9 cellular contexts compared by ENCODE assay signal in the genomic region with DNA sequence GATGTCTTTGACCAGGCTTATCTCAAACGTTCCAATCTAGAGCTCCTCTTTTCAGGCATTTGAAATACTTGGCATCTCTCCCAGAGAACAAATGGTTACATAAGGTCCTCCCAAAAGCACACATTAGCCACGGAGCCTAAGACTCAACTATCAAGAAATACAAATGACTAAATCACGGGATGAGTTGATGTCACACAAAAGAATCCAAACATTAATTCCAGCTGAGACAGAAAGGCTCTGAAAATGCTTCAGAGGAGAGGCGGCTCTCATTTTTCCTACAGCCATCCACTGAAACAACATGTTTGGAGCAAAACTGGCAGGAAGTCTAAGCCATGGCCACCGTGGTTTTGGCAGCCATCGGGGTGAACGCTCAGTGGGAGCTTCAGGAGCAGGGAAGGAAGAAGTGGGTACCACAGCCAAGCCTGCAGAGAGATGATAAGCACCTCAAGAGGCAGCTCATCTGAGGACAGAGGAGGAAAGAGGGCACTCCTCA.
DNase-seq lines count a peak whose midpoint lies in the region; ATAC-seq and TF ChIP-seq lines count a peak whose summit lies in the region.
"Had no signal": no experiment of that assay in that cellular context is flagged by ENCODE, and none has a peak within 500 bp of the region (broad histone marks: within the 10 kb centered on the region; RNA-seq: fewer than 3 reads in every experiment).

No MANE protein-coding gene starts in this region.

- no peak overlapping the region for H3K4me3 Mint-ChIP-seq in activated T-cell treated with anti-CD3 and anti-CD28 coated beads, Interleukin-2, amount 50 U/mL, for 24 hours
- no peak overlapping the region for H3K4me3 Mint-ChIP-seq in activated T-cell treated with anti-CD3 and anti-CD28 coated beads, Interleukin-2, amount 50 U/mL, for 72 hours
- H3K4me3 Mint-ChIP-seq in type B pancreatic cell, result no peak overlapping the region

- no peak for DNase-seq in activated T-cell treated with anti-CD3 and anti-CD28 coated beads, Interleukin-2, amount 50 U/mL, for 24 hours
- no peak for DNase-seq in activated T-cell treated with anti-CD3 and anti-CD28 coated beads, Interleukin-2, amount 50 U/mL, for 72 hours
- DNase-seq in body of pancreas (no peak), type B pancreatic cell (ENCODE audit: extremely low spot score, unreplicated experiment) (no peak), NCI-H526 (lab: John Stamatoyannopoulos, UW) (no peak), colonic mucosa (no peak)
- DNase-seq: DND-41 had no signal

- peaks cover 23% of the 10 kb centered on the region for H3K4me1 Mint-ChIP-seq in activated T-cell treated with anti-CD3 and anti-CD28 coated beads, Interleukin-2, amount 50 U/mL, for 24 hours (ENCODE audit: low read depth)
- H3K4me1 Mint-ChIP-seq in activated T-cell treated with anti-CD3 and anti-CD28 coated beads, Interleukin-2, amount 50 U/mL, for 72 hours (ENCODE audit: low read depth), result peaks cover 15% of the 10 kb centered on the region
- H3K4me1 Mint-ChIP-seq in type B pancreatic cell (ENCODE audit: unreplicated experiment), result peaks cover 45% of the 10 kb centered on the region

- H3K9me3 ChIP-seq in body of pancreas (no peaks in the 10 kb centered on the region), liver (ENCODE audit: control insufficient read depth in 4 of 4, low read length in 3 of 4) (no peaks in the 10 kb centered on the region), colonic mucosa (no peaks in the 10 kb centered on the region)

- H3K9ac ChIP-seq in liver (ENCODE audit: low read depth in 1 of 2, low read length in 2 of 2) (no peak overlapping the region), colonic mucosa (ENCODE audit: low read depth in 2 of 2, low read length in 2 of 2) (no peak overlapping the region)

- intact Hi-C loops in body of pancreas (cut with DNase I) (no loop called here), colonic mucosa (cut with DNase I) (no loop called here)

- H3K4me3 ChIP-seq in body of pancreas, result no peak overlapping the region
- H3K4me3 ChIP-seq in liver (ENCODE audit: low read depth in 1 of 3, low read length in 3 of 3), result no peak overlapping the region
- no peak overlapping the region for H3K4me3 ChIP-seq in colonic mucosa

- H3K27me3 Mint-ChIP-seq in activated T-cell treated with anti-CD3 and anti-CD28 coated beads, Interleukin-2, amount 50 U/mL, for 24 hours, result no peaks in the 10 kb centered on the region
- no peaks in the 10 kb centered on the region for H3K27me3 Mint-ChIP-seq in activated T-cell treated with anti-CD3 and anti-CD28 coated beads, Interleukin-2, amount 50 U/mL, for 72 hours (ENCODE audit: low read depth)
- H3K27me3 Mint-ChIP-seq in type B pancreatic cell, result no peaks in the 10 kb centered on the region

- no peak for ATAC-seq in activated T-cell treated with anti-CD3 and anti-CD28 coated beads, Interleukin-2, amount 50 U/mL, for 72 hours (replicated peaks in 1 of 2)
- ATAC-seq in body of pancreas, result peak; percentile 64
- no peak for ATAC-seq in GM18861 (IDR thresholded peaks at IDR 0.05; ENCODE audit: unreplicated experiment)

- H3K27ac Mint-ChIP-seq in activated T-cell treated with anti-CD3 and anti-CD28 coated beads, Interleukin-2, amount 50 U/mL, for 24 hours, result peak overlapping the region; percentile 57
- no peak overlapping the region for H3K27ac Mint-ChIP-seq in activated T-cell treated with anti-CD3 and anti-CD28 coated beads, Interleukin-2, amount 50 U/mL, for 72 hours
- peak overlapping the region; percentile 27 for H3K27ac Mint-ChIP-seq in type B pancreatic cell

- TF ChIP-seq RAD21 in liver (IDR thresholded peaks at IDR 0.05), result peak; percentile 59 to 72

- no peaks in the 10 kb centered on the region for H3K9me3 Mint-ChIP-seq in activated T-cell treated with anti-CD3 and anti-CD28 coated beads, Interleukin-2, amount 50 U/mL, for 24 hours
- H3K9me3 Mint-ChIP-seq in activated T-cell treated with anti-CD3 and anti-CD28 coated beads, Interleukin-2, amount 50 U/mL, for 72 hours, result no peaks in the 10 kb centered on the region
- no peaks in the 10 kb centered on the region for H3K9me3 Mint-ChIP-seq in type B pancreatic cell

- H3K36me3 Mint-ChIP-seq in activated T-cell treated with anti-CD3 and anti-CD28 coated beads, Interleukin-2, amount 50 U/mL, for 24 hours (ENCODE audit: low read depth), result peaks cover 93% of the 10 kb centered on the region
- H3K36me3 Mint-ChIP-seq in activated T-cell treated with anti-CD3 and anti-CD28 coated beads, Interleukin-2, amount 50 U/mL, for 72 hours (ENCODE audit: insufficient read depth in 2 of 2), result peaks cover 3 to 13% of the 10 kb centered on the region in 2 donors
- H3K36me3 Mint-ChIP-seq in type B pancreatic cell, result peaks cover 36% of the 10 kb centered on the region

- peak overlapping the region in 3 of 4 donors; percentile 34 to 65 (median 63) for H3K27ac ChIP-seq in body of pancreas
- H3K27ac ChIP-seq in liver (ENCODE audit: low read depth in 1 of 2, low read length in 2 of 2), result peak overlapping the region; percentile 53 to 76
- H3K27ac ChIP-seq in colonic mucosa, result no peak overlapping the region

- H3K36me3 ChIP-seq in body of pancreas (replicated peaks in 1 of 2; ENCODE audit: insufficient read depth in 1 of 2, low read depth in 2 of 2) (peaks cover 0 to 5% of the 10 kb centered on the region in 2 donors), liver (ENCODE audit: control insufficient read depth in 4 of 4, insufficient read depth in 3 of 4, low read depth in 1 of 4, low read length in 3 of 4) (peaks cover 8 to 44% (median 29%) of the 10 kb centered on the region in 4 donors), colonic mucosa (peaks cover 4% of the 10 kb centered on the region)

- no peak for TF ChIP-seq POLR2A in body of pancreas (IDR thresholded peaks at IDR 0.05)

- WGBS in body of pancreas, 2 donors, result 21 to 30% methylated on average over 7 of the region's 7 CpGs
- 22% methylated on average over 7 of the region's 7 CpGs for WGBS in liver

- H3K4me1 ChIP-seq in body of pancreas, result peaks cover 10% of the 10 kb centered on the region
- H3K4me1 ChIP-seq in liver (ENCODE audit: control insufficient read depth in 4 of 4, insufficient read depth in 4 of 4, low read length in 3 of 4), result peaks cover 0 to 13% (median 8%) of the 10 kb centered on the region in 4 donors
- H3K4me1 ChIP-seq in colonic mucosa, result no peaks in the 10 kb centered on the region

- TF ChIP-seq CTCF in body of pancreas (IDR thresholded peaks at IDR 0.05) (no peak), liver (IDR thresholded peaks at IDR 0.05; ENCODE audit: low read depth, low read length, missing input control) (no peak), type B pancreatic cell (conservative IDR thresholded peaks at IDR 0.05) (no peak), colonic mucosa (IDR thresholded peaks at IDR 0.05) (no peak)

- H3K27me3 ChIP-seq in body of pancreas, result no peaks in the 10 kb centered on the region
- H3K27me3 ChIP-seq in liver (ENCODE audit: control insufficient read depth in 4 of 4, insufficient read depth in 4 of 4, low read length in 3 of 4), result no peaks in the 10 kb centered on the region
- H3K27me3 ChIP-seq in colonic mucosa, result no peaks in the 10 kb centered on the region

TF ChIP-seq in liver, 16 proteins besides CTCF, POLR2A, EP300 and RAD21 (continues in another document):
- no peak for TF ChIP-seq GABPA (IDR thresholded peaks at IDR 0.05 in 1 of 2, conservative IDR thresholded peaks at IDR 0.05 in 1 of 2)
- peak; percentile 31 to 61 for TF ChIP-seq HNF4A (conservative IDR thresholded peaks at IDR 0.05)
- no peak for TF ChIP-seq TAF1 (conservative IDR thresholded peaks at IDR 0.05)
- no peak for TF ChIP-seq EGR1 (IDR thresholded peaks at IDR 0.05; ENCODE audit: low read depth in 2 of 2)
- no peak for TF ChIP-seq FOXA1 (IDR thresholded peaks at IDR 0.05)
- TF ChIP-seq NR2F2 (IDR thresholded peaks at IDR 0.05), result no peak
- peak in 1 of 2 donors; percentile 40 for TF ChIP-seq JUND (IDR thresholded peaks at IDR 0.05)
- TF ChIP-seq, protein P1, sequence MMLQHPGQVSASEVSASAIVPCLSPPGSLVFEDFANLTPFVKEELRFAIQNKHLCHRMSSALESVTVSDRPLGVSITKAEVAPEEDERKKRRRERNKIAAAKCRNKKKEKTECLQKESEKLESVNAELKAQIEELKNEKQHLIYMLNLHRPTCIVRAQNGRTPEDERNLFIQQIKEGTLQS (IDR thresholded peaks at IDR 0.05), result no peak
- TF ChIP-seq SP1 (IDR thresholded peaks at IDR 0.05), result no peak
- TF ChIP-seq, protein P2, sequence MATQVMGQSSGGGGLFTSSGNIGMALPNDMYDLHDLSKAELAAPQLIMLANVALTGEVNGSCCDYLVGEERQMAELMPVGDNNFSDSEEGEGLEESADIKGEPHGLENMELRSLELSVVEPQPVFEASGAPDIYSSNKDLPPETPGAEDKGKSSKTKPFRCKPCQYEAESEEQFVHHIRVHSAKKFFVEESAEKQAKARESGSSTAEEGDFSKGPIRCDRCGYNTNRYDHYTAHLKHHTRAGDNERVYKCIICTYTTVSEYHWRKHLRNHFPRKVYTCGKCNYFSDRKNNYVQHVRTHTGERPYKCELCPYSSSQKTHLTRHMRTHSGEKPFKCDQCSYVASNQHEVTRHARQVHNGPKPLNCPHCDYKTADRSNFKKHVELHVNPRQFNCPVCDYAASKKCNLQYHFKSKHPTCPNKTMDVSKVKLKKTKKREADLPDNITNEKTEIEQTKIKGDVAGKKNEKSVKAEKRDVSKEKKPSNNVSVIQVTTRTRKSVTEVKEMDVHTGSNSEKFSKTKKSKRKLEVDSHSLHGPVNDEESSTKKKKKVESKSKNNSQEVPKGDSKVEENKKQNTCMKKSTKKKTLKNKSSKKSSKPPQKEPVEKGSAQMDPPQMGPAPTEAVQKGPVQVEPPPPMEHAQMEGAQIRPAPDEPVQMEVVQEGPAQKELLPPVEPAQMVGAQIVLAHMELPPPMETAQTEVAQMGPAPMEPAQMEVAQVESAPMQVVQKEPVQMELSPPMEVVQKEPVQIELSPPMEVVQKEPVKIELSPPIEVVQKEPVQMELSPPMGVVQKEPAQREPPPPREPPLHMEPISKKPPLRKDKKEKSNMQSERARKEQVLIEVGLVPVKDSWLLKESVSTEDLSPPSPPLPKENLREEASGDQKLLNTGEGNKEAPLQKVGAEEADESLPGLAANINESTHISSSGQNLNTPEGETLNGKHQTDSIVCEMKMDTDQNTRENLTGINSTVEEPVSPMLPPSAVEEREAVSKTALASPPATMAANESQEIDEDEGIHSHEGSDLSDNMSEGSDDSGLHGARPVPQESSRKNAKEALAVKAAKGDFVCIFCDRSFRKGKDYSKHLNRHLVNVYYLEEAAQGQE (IDR thresholded peaks at IDR 0.05), result no peak
- TF ChIP-seq YY1 (IDR thresholded peaks at IDR 0.05), result peak; percentile 63
- TF ChIP-seq, protein P3, sequence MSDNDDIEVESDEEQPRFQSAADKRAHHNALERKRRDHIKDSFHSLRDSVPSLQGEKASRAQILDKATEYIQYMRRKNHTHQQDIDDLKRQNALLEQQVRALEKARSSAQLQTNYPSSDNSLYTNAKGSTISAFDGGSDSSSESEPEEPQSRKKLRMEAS (IDR thresholded peaks at IDR 0.05), result peak; percentile 50
